11 cellular contexts compared by ENCODE assay signal in genomic region chr7:1924185-1924817, GRCh38.
DNase-seq lines count a peak whose midpoint lies in the region; ATAC-seq and TF ChIP-seq lines count a peak whose summit lies in the region.
"Had no signal": no experiment of that assay in that cellular context is flagged by ENCODE, and none has a peak within 500 bp of the region (broad histone marks: within the 10 kb centered on the region; RNA-seq: fewer than 3 reads in every experiment).

No MANE protein-coding gene starts in this region.

- TF ChIP-seq CTCF in DND-41 (IDR thresholded peaks at IDR 0.05; ENCODE audit: borderline replicate concordance, extremely low read depth, low read length, poor library complexity, severe bottlenecking) (no peak), Loucy (conservative IDR thresholded peaks at IDR 0.05; ENCODE audit: low read length) (no peak), neural crest cell (conservative IDR thresholded peaks at IDR 0.05) (no peak)

- H3K4me2 ChIP-seq in DND-41 (ENCODE audit: insufficient read depth, low read length) (peak overlapping the region; percentile 55), Loucy (ENCODE audit: low read depth, low read length, poor library complexity, severe bottlenecking) (peak overlapping the region; percentile 89)

- peaks cover 10% of the 10 kb centered on the region for H3K36me3 Mint-ChIP-seq in activated naive CD8-positive, alpha-beta T cell
- H3K36me3 Mint-ChIP-seq in neural crest cell (ENCODE audit: low read depth): peaks cover 7% of the 10 kb centered on the region

- peak overlapping the region; percentile 81 for H3K27ac Mint-ChIP-seq in activated naive CD8-positive, alpha-beta T cell
- peak overlapping the region; percentile 3 for H3K27ac Mint-ChIP-seq in neural crest cell (ENCODE audit: unreplicated experiment)

- H3K27ac ChIP-seq in DND-41 (ENCODE audit: low read length): peak overlapping the region; percentile 72
- H3K27ac ChIP-seq: Peyer's patch had no signal

- H3K27me3 ChIP-seq in DND-41 (ENCODE audit: insufficient read depth, low read length, poor library complexity) (no peaks in the 10 kb centered on the region), Loucy (ENCODE audit: insufficient read depth, low read length, poor library complexity, severe bottlenecking) (no peaks in the 10 kb centered on the region)
- H3K27me3 ChIP-seq: Peyer's patch had no signal

- H3K4me3 Mint-ChIP-seq in activated naive CD8-positive, alpha-beta T cell: peak overlapping the region; percentile 65
- H3K4me3 Mint-ChIP-seq in neural crest cell: no peak overlapping the region

- H3K36me3 ChIP-seq in DND-41 (ENCODE audit: insufficient read depth, low read length) (peaks cover 27% of the 10 kb centered on the region), Loucy (ENCODE audit: insufficient read depth, low read length) (peaks cover 28% of the 10 kb centered on the region; the same call in 1 of the 2 replicates)
- H3K36me3 ChIP-seq: Peyer's patch had no signal

- ATAC-seq in DND-41 (ENCODE audit: insufficient read depth, low read depth): peak; percentile 41
- no peak for ATAC-seq in GM21390 (IDR thresholded peaks at IDR 0.05; ENCODE audit: unreplicated experiment)

- H3K4me3 ChIP-seq in DND-41 (ENCODE audit: low read depth in 1 of 2, low read length in 2 of 2): peak overlapping the region in 1 of 2 experiments; percentile 45; a peak in 1 of 4 replicates
- peak overlapping the region; percentile 65 for H3K4me3 ChIP-seq in Loucy (ENCODE audit: low read length, poor library complexity, severe bottlenecking)
- H3K4me3 ChIP-seq: Peyer's patch had no signal

- DNase-seq in DND-41: peak; percentile 60
- no peak for DNase-seq in neural crest cell (ENCODE audit: low read depth, low spot score)
- DNase-seq in nucleus accumbens (lab: John Stamatoyannopoulos, UW): no peak
- no peak for DNase-seq in cerebellar nuclear complex (lab: John Stamatoyannopoulos, UW)
- DNase-seq: activated CD4-positive, alpha-beta T cell treated with anti-CD3 and anti-CD28 coated beads, Interleukin-2, amount 50 U/mL, for 1 hour; NCI-H2171; Peyer's patch; retina had no signal

- no peaks in the 10 kb centered on the region for H3K27me3 Mint-ChIP-seq in activated naive CD8-positive, alpha-beta T cell
- H3K27me3 Mint-ChIP-seq in neural crest cell (ENCODE audit: low read depth): no peaks in the 10 kb centered on the region

- peaks cover 20% of the 10 kb centered on the region for H3K79me2 ChIP-seq in DND-41 (ENCODE audit: insufficient read depth, low read length)
- peaks cover 74% of the 10 kb centered on the region for H3K79me2 ChIP-seq in Loucy (ENCODE audit: insufficient read depth, low read length)

- peaks cover 28% of the 10 kb centered on the region for H3F3A ChIP-seq in Loucy (ENCODE audit: low read depth)

- peaks cover 82% of the 10 kb centered on the region for H3K4me1 Mint-ChIP-seq in activated naive CD8-positive, alpha-beta T cell (ENCODE audit: low read depth)
- H3K4me1 Mint-ChIP-seq in neural crest cell: peaks cover 7% of the 10 kb centered on the region

- peaks cover 62% of the 10 kb centered on the region for H4K20me1 ChIP-seq in DND-41 (ENCODE audit: insufficient read depth, low read length)
- H4K20me1 ChIP-seq in Loucy (ENCODE audit: insufficient read depth, low read length, poor library complexity, severe bottlenecking): peaks cover 73% of the 10 kb centered on the region

- no peaks in the 10 kb centered on the region for H3K9me2 ChIP-seq in Loucy (replicated peaks; ENCODE audit: low read depth, low read length)

- H3K9ac ChIP-seq in DND-41 (ENCODE audit: low read depth, low read length) (peak overlapping the region; percentile 26; the same call in 1 of the 2 replicates), Loucy (ENCODE audit: low read depth, low read length, poor library complexity, severe bottlenecking) (peak overlapping the region; percentile 35)

- no peak overlapping the region for H2AFZ ChIP-seq in DND-41 (ENCODE audit: low read depth, low read length)
- H2AFZ ChIP-seq in Loucy (ENCODE audit: low read length): no peak overlapping the region

- H3K9me3 ChIP-seq in DND-41 (ENCODE audit: insufficient read depth, low read length, severe bottlenecking) (no peaks in the 10 kb centered on the region), Loucy (ENCODE audit: insufficient read depth, low read depth, low read length) (no peaks in the 10 kb centered on the region)
- H3K9me3 ChIP-seq: Peyer's patch had no signal

- H3K4me1 ChIP-seq in DND-41 (ENCODE audit: insufficient read depth, low read length) (peaks cover 96% of the 10 kb centered on the region), Loucy (ENCODE audit: insufficient read depth, low read length, poor library complexity, severe bottlenecking) (peaks cover 69% of the 10 kb centered on the region)

- H3K9me3 Mint-ChIP-seq in activated naive CD8-positive, alpha-beta T cell (ENCODE audit: low read depth): no peaks in the 10 kb centered on the region
- H3K9me3 Mint-ChIP-seq in neural crest cell: no peaks in the 10 kb centered on the region
